Comparison of ENCODE assay signal across 1 cellular context in genomic region chrX:251762-252311, GRCh38.
TF ChIP-seq lines count a peak whose summit lies in the region.
"Not testable (repeated sequence)": the region's sequence is repeated elsewhere in the genome, so short reads cannot be mapped to it uniquely, and the experiment has no call there.

No MANE protein-coding gene starts in this region.

TF ChIP-seq in K562, 482 proteins besides CTCF, POLR2A, EP300 and RAD21:
- 0 out of 2 replicates have a peak, but pooled peaks have one; percentile 23 for TF ChIP-seq ZBTB17 (CRISPR knock-in tag; IDR thresholded peaks at IDR 0.05)
- peak; percentile 56; the same call in 1 of the 2 replicates for TF ChIP-seq KLF6 (CRISPR knock-in tag; IDR thresholded peaks at IDR 0.05; ENCODE audit: borderline replicate concordance)
- peak in 1 of 2 experiments; percentile 63; a peak in 2 of 4 replicates for TF ChIP-seq ZNF639 (CRISPR knock-in tag; conservative IDR thresholded peaks at IDR 0.05 in 1 of 2, IDR thresholded peaks at IDR 0.05 in 1 of 2)
- peak; percentile 40; the same call in 1 of the 2 replicates for TF ChIP-seq ZNF134 (CRISPR knock-in tag; conservative IDR thresholded peaks at IDR 0.05)
- TF ChIP-seq PTRF (tag; IDR thresholded peaks at IDR 0.05): peak; percentile 64; the same call in 1 of the 2 replicates
- peak; percentile 63; the same call in 1 of the 2 replicates for TF ChIP-seq PTTG1 (tag; IDR thresholded peaks at IDR 0.05; ENCODE audit: low read depth)
- peak; percentile 79; the same call in 1 of the 2 replicates for TF ChIP-seq ZNF449 (CRISPR knock-in tag; IDR thresholded peaks at IDR 0.05)
- not testable (repeated sequence) for TF ChIP-seq ZNF740, NR4A1 (CRISPR knock-in tag; IDR thresholded peaks at IDR 0.05)
- 0 out of 4 replicates have a peak, but pooled peaks of 1 of the 2 experiments have one; percentile 32 for TF ChIP-seq ZNF740 (tag; IDR thresholded peaks at IDR 0.05)
- peak; percentile 18; the same call in 1 of the 2 replicates for TF ChIP-seq ATF4 (CRISPR knock-in tag; IDR thresholded peaks at IDR 0.05)
- peak; percentile 65; the same call in 1 of the 2 replicates for TF ChIP-seq BCL6 (CRISPR knock-in tag; IDR thresholded peaks at IDR 0.05)
- TF ChIP-seq DMBX1 (CRISPR knock-in tag; IDR thresholded peaks at IDR 0.05; ENCODE audit: borderline replicate concordance): peak; percentile 48; the same call in 1 of the 2 replicates
- peak; percentile 59; the same call in 1 of the 2 replicates for TF ChIP-seq ZNF592 (IDR thresholded peaks at IDR 0.05)
- TF ChIP-seq CREB3 (tag; conservative IDR thresholded peaks at IDR 0.05; ENCODE audit: low read depth): 0 out of 2 replicates have a peak, but pooled peaks have one; percentile 66
- TF ChIP-seq TCFL5 (CRISPR knock-in tag; conservative IDR thresholded peaks at IDR 0.05): 0 out of 2 replicates have a peak, but pooled peaks have one; percentile 41
- TF ChIP-seq ZNF239 (CRISPR knock-in tag; IDR thresholded peaks at IDR 0.05): 0 out of 2 replicates have a peak, but pooled peaks have one; percentile 31
- TF ChIP-seq ESRRA (IDR thresholded peaks at IDR 0.05; ENCODE audit: borderline replicate concordance, low read depth): peak; percentile 82
- TF ChIP-seq NR4A1 (tag; IDR thresholded peaks at IDR 0.05): peak; percentile 82; the same call in 1 of the 2 replicates
- 0 out of 2 replicates have a peak, but pooled peaks have one; percentile 6 for TF ChIP-seq SMAD3 (CRISPR knock-in tag; conservative IDR thresholded peaks at IDR 0.05)
TF ChIP-seq in K562: peak in this region for 18; not testable (repeated sequence) for 464.
